ENCODE assay signal across 10 cellular contexts in genomic region chr5:83475540-83476469, GRCh38. TPM values are rescaled to one million over a fixed set of nuclear protein-coding genes. Genes with fewer than 3 reads are reported as not detected.
DNase-seq lines count a peak whose midpoint lies in the region; ATAC-seq and TF ChIP-seq lines count a peak whose summit lies in the region.
"Had no signal": no experiment of that assay in that cellular context is flagged by ENCODE, and none has a peak within 500 bp of the region (broad histone marks: within the 10 kb centered on the region; RNA-seq: fewer than 3 reads in every experiment).

No MANE protein-coding gene starts in this region.

- H3K27me3 ChIP-seq in ascending aorta (no peaks in the 10 kb centered on the region), thoracic aorta (replicated peaks; ENCODE audit: insufficient read depth) (no peaks in the 10 kb centered on the region), MM.1S (replicated peaks; ENCODE audit: insufficient read depth, low read length) (peaks cover 21% of the 10 kb centered on the region)

- no peaks in the 10 kb centered on the region for H3K9me2 ChIP-seq in MM.1S (replicated peaks; ENCODE audit: insufficient read depth, low read length)

- H3K4me3 ChIP-seq in ascending aorta (peak overlapping the region; percentile 70 to 78), iPS-18c (ENCODE audit: insufficient read depth, low read depth, low read length) (peak overlapping the region; percentile 59), thoracic aorta (peak overlapping the region; percentile 79), MM.1S (ENCODE audit: low read length) (no peak overlapping the region)
- H3K4me3 ChIP-seq: mucosa of descending colon had no signal

- H3K27me3 Mint-ChIP-seq in HFFc6 (ENCODE audit: insufficient read depth): peaks cover 14% of the 10 kb centered on the region; the same call in 1 of the 2 replicates
- H3K27me3 Mint-ChIP-seq in activated CD4-positive, alpha-beta memory T cell treated with anti-CD3 and anti-CD28 coated beads, Interleukin-2, amount 10 ng/mL, durations not matched to agents 7 days and 5 days: peaks cover 74% of the 10 kb centered on the region

- POLR2A ChIA-PET in activated CD4-positive, alpha-beta memory T cell treated with anti-CD3 and anti-CD28 coated beads, Interleukin-2, amount 10 ng/mL, durations not matched to agents 7 days and 5 days (lab: Charles Lee): no interaction called here

- H3K36me3 ChIP-seq in ascending aorta: no peaks in the 10 kb centered on the region
- no peaks in the 10 kb centered on the region for H3K36me3 ChIP-seq in thoracic aorta
- H3K36me3 ChIP-seq in MM.1S (replicated peaks; ENCODE audit: insufficient read depth, low read length): no peaks in the 10 kb centered on the region

- H3F3A ChIP-seq in MM.1S (ENCODE audit: insufficient read depth, low read length): peaks cover 12% of the 10 kb centered on the region

- H3K4me2 ChIP-seq in MM.1S (ENCODE audit: low read depth, low read length): no peak overlapping the region

- CTCF ChIA-PET in activated CD4-positive, alpha-beta memory T cell treated with anti-CD3 and anti-CD28 coated beads, Interleukin-2, amount 10 ng/mL, durations not matched to agents 7 days and 5 days (lab: Charles Lee): interaction anchor here (1.9 kb wide), 1 partner anchor 9 kb away, joined by 4 read pairs; no protein-coding TSS in a partner anchor

- H3K4me1 ChIP-seq in ascending aorta (peaks cover 0 to 20% of the 10 kb centered on the region in 2 donors), thoracic aorta (ENCODE audit: control insufficient read depth in 1 of 2, low read depth in 2 of 2) (peaks cover 0 to 17% of the 10 kb centered on the region in 2 donors), MM.1S (ENCODE audit: low read length) (no peaks in the 10 kb centered on the region; the same call in 1 of the 2 replicates)

- H3K9me3 ChIP-seq in ascending aorta: no peaks in the 10 kb centered on the region
- no peaks in the 10 kb centered on the region for H3K9me3 ChIP-seq in iPS-18c (ENCODE audit: control insufficient read depth, insufficient read depth, low read length)
- no peaks in the 10 kb centered on the region for H3K9me3 ChIP-seq in thoracic aorta
- no peaks in the 10 kb centered on the region for H3K9me3 ChIP-seq in MM.1S (replicated peaks; ENCODE audit: insufficient read depth, low read length)
- H3K9me3 ChIP-seq: mucosa of descending colon had no signal

- no peak for ATAC-seq in thoracic aorta (ENCODE audit: insufficient number of reproducible peaks, low FRiP score, low read depth)
- ATAC-seq: mucosa of descending colon had no signal

- no peaks in the 10 kb centered on the region for H3K36me3 Mint-ChIP-seq in HFFc6 (ENCODE audit: low read depth)
- H3K36me3 Mint-ChIP-seq in activated CD4-positive, alpha-beta memory T cell treated with anti-CD3 and anti-CD28 coated beads, Interleukin-2, amount 10 ng/mL, durations not matched to agents 7 days and 5 days (ENCODE audit: low read depth): no peaks in the 10 kb centered on the region
- H3K36me3 Mint-ChIP-seq: activated naive CD8-positive, alpha-beta T cell treated with anti-CD3 and anti-CD28 coated beads, Interleukin-2, amount 10 ng/mL, durations not matched to agents 7 days and 5 days had no signal

- H3K27ac Mint-ChIP-seq in HFFc6: peak overlapping the region; percentile 96
- H3K27ac Mint-ChIP-seq in activated CD4-positive, alpha-beta memory T cell treated with anti-CD3 and anti-CD28 coated beads, Interleukin-2, amount 10 ng/mL, durations not matched to agents 7 days and 5 days: no peak overlapping the region
- H3K27ac Mint-ChIP-seq: activated naive CD8-positive, alpha-beta T cell treated with anti-CD3 and anti-CD28 coated beads, Interleukin-2, amount 10 ng/mL, durations not matched to agents 7 days and 5 days had no signal

- no peak overlapping the region for H2AFZ ChIP-seq in MM.1S (ENCODE audit: low read length)

- peak overlapping the region; percentile 93 for H3K27ac ChIP-seq in ascending aorta
- peak overlapping the region; percentile 89 to 96 for H3K27ac ChIP-seq in thoracic aorta
- no peak overlapping the region for H3K27ac ChIP-seq in MM.1S (ENCODE audit: low read length)

- H3K9me3 Mint-ChIP-seq in HFFc6: no peaks in the 10 kb centered on the region
- no peaks in the 10 kb centered on the region for H3K9me3 Mint-ChIP-seq in activated CD4-positive, alpha-beta memory T cell treated with anti-CD3 and anti-CD28 coated beads, Interleukin-2, amount 10 ng/mL, durations not matched to agents 7 days and 5 days
- H3K9me3 Mint-ChIP-seq: activated naive CD8-positive, alpha-beta T cell treated with anti-CD3 and anti-CD28 coated beads, Interleukin-2, amount 10 ng/mL, durations not matched to agents 7 days and 5 days had no signal

- no peaks in the 10 kb centered on the region for H4K20me1 ChIP-seq in MM.1S (ENCODE audit: insufficient read depth, low read length)

- peaks cover 50% of the 10 kb centered on the region for H3K4me1 Mint-ChIP-seq in HFFc6 (ENCODE audit: low read depth)
- H3K4me1 Mint-ChIP-seq in activated CD4-positive, alpha-beta memory T cell treated with anti-CD3 and anti-CD28 coated beads, Interleukin-2, amount 10 ng/mL, durations not matched to agents 7 days and 5 days: peaks cover 34% of the 10 kb centered on the region

- no peak for TF ChIP-seq CTCF in HFFc6 (IDR thresholded peaks at IDR 0.05)
- TF ChIP-seq CTCF in ascending aorta (IDR thresholded peaks at IDR 0.05): no peak
- TF ChIP-seq CTCF in thoracic aorta (IDR thresholded peaks at IDR 0.05): no peak
- TF ChIP-seq CTCF in MM.1S (IDR thresholded peaks at IDR 0.05; ENCODE audit: low read length): no peak

- H3K4me3 Mint-ChIP-seq in HFFc6: peak overlapping the region; percentile 93
- no peak overlapping the region for H3K4me3 Mint-ChIP-seq in activated CD4-positive, alpha-beta memory T cell treated with anti-CD3 and anti-CD28 coated beads, Interleukin-2, amount 10 ng/mL, durations not matched to agents 7 days and 5 days

- intact Hi-C loops in ascending aorta (cut with DNase I): loop anchor here (2.0 to 10.0 kb wide), 3 partner anchors 87 to 1721 kb away; partner anchors contain the start of gene SSBP2

- no peak overlapping the region for H3K9ac ChIP-seq in MM.1S (ENCODE audit: low read length)

- DNase-seq in HFFc6 (peak; percentile 83), ascending aorta (ENCODE audit: low spot score in 2 of 2) (no peak), thoracic aorta (ENCODE audit: low spot score) (no peak), NOMO-1 treated with dmso at 0.1 percent for 144 hours (lab: John Stamatoyannopoulos, UW; ENCODE audit: unreplicated experiment) (no peak), MM.1S (no peak)
- DNase-seq in activated CD4-positive, alpha-beta memory T cell treated with anti-CD3 and anti-CD28 coated beads, Interleukin-2, amount 10 ng/mL, durations not matched to agents 7 days and 5 days: no peak
- DNase-seq: activated naive CD8-positive, alpha-beta T cell treated with anti-CD3 and anti-CD28 coated beads, Interleukin-2, amount 10 ng/mL, durations not matched to agents 7 days and 5 days; mucosa of descending colon; stimulated activated naive CD4-positive, alpha-beta T cell had no signal

- no peaks in the 10 kb centered on the region for H3K79me2 ChIP-seq in MM.1S (ENCODE audit: low read length)

RNA-seq across cellular contexts. Expression of gene VCAN, which starts 4.3 kb away (rescaled TPM):
- 10 to 100 TPM; 18.8 to 25.5 (median 22.5) TPM for total RNA-seq in HFFc6 (2021; fragmentation: NEBNext Ultra II Directional; extraction: Animal tissue kit (Norgen Biotek cat#: 25700))
- total RNA-seq in ascending aorta: 333 TPM
- 1,000 to 10,000 TPM in 1 of 2 donors, 100 to 1,000 TPM in 1; 870 to 1,101 TPM for total RNA-seq in thoracic aorta
- total RNA-seq in activated CD4-positive, alpha-beta memory T cell treated with anti-CD3 and anti-CD28 coated beads, Interleukin-2, amount 10 ng/mL, durations not matched to agents 7 days and 5 days: under 1 TPM; 0.08 to 0.20 TPM

Comparison
In these comparisons a context has a peak if more than half of its experiments do, and no peak if none do; other contexts are left out.
1. RNA of gene VCAN, which starts 4.3 kb away (total RNA-seq): 870 to 1,101 TPM in thoracic aorta, 333 TPM in ascending aorta (single experiment) and 18.8 to 25.5 TPM in HFFc6; 0.08 to 0.20 TPM in activated CD4-positive, alpha-beta memory T cell treated with anti-CD3 and anti-CD28 coated beads, Interleukin-2, amount 10 ng/mL, durations not matched to agents 7 days and 5 days; every median in the first group is over 10 times any median in the second.